ENCODE assay signal across 8 cellular contexts in the genomic region with DNA sequence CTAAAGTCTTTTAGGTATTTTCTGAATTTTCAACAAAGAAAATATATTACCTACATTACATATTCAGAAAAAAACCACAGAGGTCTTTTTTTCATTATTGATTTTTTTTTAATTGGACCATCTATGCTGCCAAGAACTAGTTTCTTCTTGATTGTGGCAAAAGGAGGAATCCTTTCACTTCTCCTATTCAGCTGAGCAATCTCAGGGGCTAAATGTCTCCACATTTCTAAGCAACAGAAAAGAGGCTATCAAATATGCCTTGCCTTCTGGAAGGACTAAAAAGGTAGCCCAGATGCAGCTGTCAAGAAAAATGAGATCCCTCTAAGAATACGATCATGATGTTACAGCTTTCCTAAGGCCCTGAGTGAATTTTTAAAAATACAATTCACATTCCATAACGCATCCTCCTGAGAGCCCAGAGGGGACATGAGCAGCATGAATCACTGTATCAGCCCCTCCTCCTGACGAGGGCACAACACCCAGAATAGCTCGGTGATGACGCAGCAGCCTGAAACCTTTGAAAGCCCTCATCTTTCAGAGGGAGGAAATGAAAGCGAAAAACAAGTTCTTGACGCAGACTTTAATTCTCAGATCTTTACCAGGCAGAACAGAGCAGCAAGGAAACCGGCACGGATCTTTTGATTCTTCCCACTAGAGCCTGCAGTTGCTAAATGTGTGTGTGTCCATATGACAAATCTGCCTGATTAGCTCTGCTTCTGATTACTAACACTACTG. TPM values are rescaled to one million over a fixed set of nuclear protein-coding genes. Genes with fewer than 3 reads are reported as not detected.
DNase-seq lines count a peak whose midpoint lies in the region; ATAC-seq lines count a peak whose summit lies in the region.

No MANE protein-coding gene starts in this region.

- peaks cover 3% of the 10 kb centered on the region for H3K4me1 ChIP-seq in mesenchymal stem cell (ENCODE audit: control insufficient read depth, insufficient read depth, low read depth, low read length)

- H2AK5ac ChIP-seq in mesenchymal stem cell (ENCODE audit: low read length, severe bottlenecking): no peak overlapping the region

- no peak overlapping the region for H2BK15ac ChIP-seq in mesenchymal stem cell (ENCODE audit: low read depth, poor library complexity, severe bottlenecking)

- no peak overlapping the region for H3K23ac ChIP-seq in mesenchymal stem cell (ENCODE audit: low read length in 2 of 2)

- peaks cover 9% of the 10 kb centered on the region for H3K79me1 ChIP-seq in mesenchymal stem cell (replicated peaks; ENCODE audit: low read length, poor library complexity, severe bottlenecking)

- H3K4me1 Mint-ChIP-seq in effector memory CD8-positive, alpha-beta T cell (ENCODE audit: low read depth in 2 of 2): peaks cover 6 to 20% of the 10 kb centered on the region in 2 donors

- DNase-seq in NCI-H510A (lab: John Stamatoyannopoulos, UW) (peak; percentile 60), mesenchymal stem cell (peak; percentile 98), NCI-H1105 (lab: John Stamatoyannopoulos, UW) (no peak)
- peak; percentile 85 for DNase-seq in activated CD8-positive, alpha-beta memory T cell treated with anti-CD3 and anti-CD28 coated beads for 24 hours
- DNase-seq in effector memory CD8-positive, alpha-beta T cell: peak; percentile 77 to 82 (median 80)
- DNase-seq in stimulated activated CD8-positive, alpha-beta memory T cell treated with anti-CD3 and anti-CD28 coated beads, Interleukin-12 subunit alpha, Interleukin-12 subunit beta, amount 100 ng/mL, for 1 hour (ENCODE audit: low read depth): peak; percentile 79

- no peaks in the 10 kb centered on the region for H3K27me3 Mint-ChIP-seq in effector memory CD8-positive, alpha-beta T cell

- H3K4me3 ChIP-seq in mesenchymal stem cell (ENCODE audit: insufficient read depth in 1 of 2, low read depth in 1 of 2, low read length in 2 of 2): peak overlapping the region in 1 of 2 experiments; percentile 74

- H3K27me3 ChIP-seq in mesenchymal stem cell (ENCODE audit: control insufficient read depth in 1 of 2, insufficient read depth in 1 of 2, low read length in 2 of 2): no peaks in the 10 kb centered on the region

- H3K27ac Mint-ChIP-seq in effector memory CD8-positive, alpha-beta T cell: peak overlapping the region; percentile 98 to 99

- peak overlapping the region; percentile 62 for H3K4me2 ChIP-seq in mesenchymal stem cell (ENCODE audit: low read length, poor library complexity, severe bottlenecking)

- H3K9me3 ChIP-seq in mesenchymal stem cell (ENCODE audit: control insufficient read depth, low read length): no peaks in the 10 kb centered on the region

- peak overlapping the region; percentile 93 for H3K9ac ChIP-seq in mesenchymal stem cell (ENCODE audit: low read length)

- no peak overlapping the region for H3K14ac ChIP-seq in mesenchymal stem cell (ENCODE audit: low read length in 2 of 2)

- ATAC-seq in GM18508 (IDR thresholded peaks at IDR 0.05; ENCODE audit: insufficient read depth, unreplicated experiment) (peak; percentile 80), HG02938 (IDR thresholded peaks at IDR 0.05; ENCODE audit: unreplicated experiment) (peak; percentile 87)
- ATAC-seq in effector memory CD8-positive, alpha-beta T cell (replicated peaks): peak; percentile 99

- WGBS in mesenchymal stem cell: under 1% methylated on average over 9 of the region's 9 CpGs

- no peak overlapping the region for H3K4ac ChIP-seq in mesenchymal stem cell (ENCODE audit: low read depth in 1 of 2, low read length in 2 of 2)

- peak overlapping the region; percentile 98 for H3K27ac ChIP-seq in mesenchymal stem cell (ENCODE audit: low read length, poor library complexity, severe bottlenecking)

- no peak overlapping the region for H2AFZ ChIP-seq in mesenchymal stem cell (ENCODE audit: low read depth, low read length)

- no peak overlapping the region for H4K91ac ChIP-seq in mesenchymal stem cell (ENCODE audit: low read length)

- no peak overlapping the region for H2BK5ac ChIP-seq in mesenchymal stem cell (ENCODE audit: low read depth, low read length, poor library complexity, severe bottlenecking)

- H3K18ac ChIP-seq in mesenchymal stem cell (ENCODE audit: low read depth in 1 of 2, low read length in 2 of 2): peak overlapping the region in 1 of 2 experiments; percentile 2

- H2BK12ac ChIP-seq in mesenchymal stem cell (ENCODE audit: low read length in 2 of 2): no peak overlapping the region

- peaks cover 2 to 16% of the 10 kb centered on the region in 2 experiments for H3K36me3 ChIP-seq in mesenchymal stem cell (ENCODE audit: control insufficient read depth in 1 of 2, insufficient read depth in 2 of 2, low read depth in 1 of 2, low read length in 2 of 2)

- H3K36me3 Mint-ChIP-seq in effector memory CD8-positive, alpha-beta T cell (ENCODE audit: insufficient read depth): peaks cover 10% of the 10 kb centered on the region

- H4K8ac ChIP-seq in mesenchymal stem cell (ENCODE audit: low read length): no peak overlapping the region

- H3K4me3 Mint-ChIP-seq in effector memory CD8-positive, alpha-beta T cell: peak overlapping the region; percentile 82

- H2BK120ac ChIP-seq in mesenchymal stem cell (ENCODE audit: low read depth, low read length): no peak overlapping the region

- H3K9me3 Mint-ChIP-seq in effector memory CD8-positive, alpha-beta T cell: no peaks in the 10 kb centered on the region

RNA-seq across cellular contexts. Expression of a gene that starts 24.6 kb away (rescaled TPM):
- polyA plus RNA-seq in mesenchymal stem cell (2013, experiment 1 of 2): 13.0 TPM
- 12.6 TPM for polyA plus RNA-seq in mesenchymal stem cell (2013, experiment 2 of 2)

RNA-seq across cellular contexts. Expression of a gene that starts 37.5 kb away (rescaled TPM):
- 55.2 TPM for polyA plus RNA-seq in mesenchymal stem cell (2013, experiment 1 of 2)
- polyA plus RNA-seq in mesenchymal stem cell (2013, experiment 2 of 2): 56.7 TPM
